In the genomic region with DNA sequence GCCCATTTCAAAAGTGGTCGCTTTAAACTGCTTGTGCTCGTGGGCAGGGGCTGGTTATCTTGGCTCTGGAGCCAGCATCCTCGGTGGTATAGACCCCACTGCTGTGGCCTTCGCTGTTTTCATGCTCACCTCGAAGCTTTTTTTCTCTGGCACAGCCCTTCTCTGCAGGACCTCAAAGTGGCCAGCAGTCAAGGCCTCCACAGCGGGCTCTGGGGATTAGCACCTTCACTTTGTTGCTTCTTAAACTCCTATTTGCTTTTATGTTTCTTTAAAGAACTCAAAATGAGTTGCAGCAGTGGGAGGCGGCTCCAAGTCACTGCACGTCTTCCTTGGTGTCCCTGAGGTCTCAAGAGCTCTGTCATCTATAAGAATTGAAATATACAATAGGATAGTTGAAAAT, we compare ENCODE assay signal across 20 cellular contexts.
A peak's percentile ranks its signal among the peaks of the same experiment; 100 is the strongest.
DNase-seq lines count a peak whose midpoint lies in the region; ATAC-seq and TF ChIP-seq lines count a peak whose summit lies in the region.
"Had no signal": no experiment of that assay in that cellular context is flagged by ENCODE, and none has a peak within 500 bp of the region (broad histone marks: within the 10 kb centered on the region; RNA-seq: fewer than 3 reads in every experiment).

No MANE protein-coding gene starts in this region.

- H3K9me3 ChIP-seq in SK-N-SH (no peaks in the 10 kb centered on the region), endodermal cell (ENCODE audit: control insufficient read depth, low read length) (peaks cover 10% of the 10 kb centered on the region)

- H3K27me3 Mint-ChIP-seq in endodermal cell (ENCODE audit: insufficient read depth): no peaks in the 10 kb centered on the region
- H3K27me3 Mint-ChIP-seq in osteocyte (ENCODE audit: unreplicated experiment): no peaks in the 10 kb centered on the region
- H3K27me3 Mint-ChIP-seq in activated CD8-positive, alpha-beta T cell treated with anti-CD3 and anti-CD28 coated beads, Interleukin-2, amount 10 ng/mL, durations not matched to agents 7 days and 5 days (ENCODE audit: low read depth): peaks cover 2% of the 10 kb centered on the region

- ATAC-seq in SK-N-SH treated with all-trans-retinoic acid at 6 μM for 48 hours: no peak
- ATAC-seq in activated CD8-positive, alpha-beta T cell treated with anti-CD3 and anti-CD28 coated beads, Interleukin-2, amount 10 ng/mL, durations not matched to agents 7 days and 5 days: no peak
- ATAC-seq in HG03097 (IDR thresholded peaks at IDR 0.05; ENCODE audit: low FRiP score, unreplicated experiment): no peak

- TF ChIP-seq EP300 in SK-N-SH (IDR thresholded peaks at IDR 0.05; ENCODE audit: borderline replicate concordance in 1 of 2, low read depth in 1 of 2, low read length in 1 of 2): no peak

- H3K27me3 ChIP-seq in SK-N-SH (ENCODE audit: insufficient read depth) (no peaks in the 10 kb centered on the region), endodermal cell (ENCODE audit: control insufficient read depth, insufficient read depth, low read length, poor library complexity, severe bottlenecking) (no peaks in the 10 kb centered on the region)

- H3K9me3 Mint-ChIP-seq in endodermal cell (no peaks in the 10 kb centered on the region), osteocyte (ENCODE audit: unreplicated experiment) (no peaks in the 10 kb centered on the region)
- H3K9me3 Mint-ChIP-seq in activated CD8-positive, alpha-beta T cell treated with anti-CD3 and anti-CD28 coated beads, Interleukin-2, amount 10 ng/mL, durations not matched to agents 7 days and 5 days (ENCODE audit: insufficient read depth): no peaks in the 10 kb centered on the region
- H3K9me3 Mint-ChIP-seq: CD8-positive, alpha-beta memory T cell had no signal

- no peaks in the 10 kb centered on the region for H3K79me2 ChIP-seq in SK-N-SH (ENCODE audit: insufficient read depth)

- H3K27ac Mint-ChIP-seq in endodermal cell (no peak overlapping the region), osteocyte (ENCODE audit: unreplicated experiment) (no peak overlapping the region)
- no peak overlapping the region for H3K27ac Mint-ChIP-seq in activated CD8-positive, alpha-beta T cell treated with anti-CD3 and anti-CD28 coated beads, Interleukin-2, amount 10 ng/mL, durations not matched to agents 7 days and 5 days

- POLR2A ChIA-PET in SK-N-SH (lab: Yijun Ruan, JAX): no interaction called here
- POLR2A ChIA-PET in activated CD8-positive, alpha-beta T cell treated with anti-CD3 and anti-CD28 coated beads, Interleukin-2, amount 10 ng/mL, durations not matched to agents 7 days and 5 days (lab: Charles Lee): no interaction called here

- TF ChIP-seq CTCF in SK-N-SH (IDR thresholded peaks at IDR 0.05) (no peak), endodermal cell (conservative IDR thresholded peaks at IDR 0.05) (no peak), osteocyte (IDR thresholded peaks at IDR 0.05) (no peak)

- CTCF ChIA-PET in SK-N-SH (lab: Yijun Ruan, JAX): no interaction called here
- CTCF ChIA-PET in activated CD8-positive, alpha-beta T cell treated with anti-CD3 and anti-CD28 coated beads, Interleukin-2, amount 10 ng/mL, durations not matched to agents 7 days and 5 days (lab: Charles Lee): no interaction called here

- DNase-seq in SK-N-SH (peak; percentile 4), endodermal cell (peak; percentile 60), osteocyte (ENCODE audit: extremely low spot score, unreplicated experiment) (peak; percentile 53), ureter (ENCODE audit: low spot score) (peak; percentile 14)
- no peak for DNase-seq in activated T-cell treated with anti-CD3 and anti-CD28 coated beads, Interleukin-2, amount 50 U/mL, for 1 hour
- DNase-seq in activated CD8-positive, alpha-beta T cell treated with anti-CD3 and anti-CD28 coated beads, Interleukin-2, amount 10 ng/mL, durations not matched to agents 7 days and 5 days: no peak
- DNase-seq: AML-193; C1 segment of cervical spinal cord; CD8-positive, alpha-beta memory T cell; DMS79; IMR-90; NCI-H1694; NCI-H2081; NCI-H2171; NCI-H345; NCI-H526; Right ventricle myocardium superior had no signal

- no peak overlapping the region for H3K4me3 ChIP-seq in SK-N-SH (ENCODE audit: low read depth in 2 of 2, low read length in 1 of 2)
- no peak overlapping the region for H3K4me3 ChIP-seq in endodermal cell (ENCODE audit: low read length)

- H3K27ac ChIP-seq in SK-N-SH (ENCODE audit: low read depth in 2 of 2, low read length in 1 of 2) (no peak overlapping the region), endodermal cell (ENCODE audit: low read depth, low read length) (no peak overlapping the region)
- H3K27ac ChIP-seq: 22Rv1 had no signal

- H3K4me3 Mint-ChIP-seq in endodermal cell (no peak overlapping the region), osteocyte (ENCODE audit: unreplicated experiment) (no peak overlapping the region)
- H3K4me3 Mint-ChIP-seq in activated CD8-positive, alpha-beta T cell treated with anti-CD3 and anti-CD28 coated beads, Interleukin-2, amount 10 ng/mL, durations not matched to agents 7 days and 5 days: no peak overlapping the region
- H3K4me3 Mint-ChIP-seq: CD8-positive, alpha-beta memory T cell had no signal

- no peak for TF ChIP-seq RAD21 in SK-N-SH (IDR thresholded peaks at IDR 0.05; ENCODE audit: low read length)

- no peak overlapping the region for H2AFZ ChIP-seq in SK-N-SH (ENCODE audit: low read depth)

- H3K36me3 ChIP-seq in SK-N-SH (replicated peaks in 1 of 2; ENCODE audit: control insufficient read depth in 1 of 2, insufficient read depth in 2 of 2, low read length in 1 of 2) (no peaks in the 10 kb centered on the region), endodermal cell (ENCODE audit: control insufficient read depth, insufficient read depth, low read length) (no peaks in the 10 kb centered on the region)

- H3K9me2 ChIP-seq in SK-N-SH: no peaks in the 10 kb centered on the region

- H3K9ac ChIP-seq in SK-N-SH: no peak overlapping the region
- H3K9ac ChIP-seq in endodermal cell (ENCODE audit: extremely low read depth, low read length, poor library complexity, severe bottlenecking): no peak overlapping the region

- H3K36me3 Mint-ChIP-seq in endodermal cell (ENCODE audit: low read depth) (peaks cover 27% of the 10 kb centered on the region), osteocyte (ENCODE audit: unreplicated experiment) (no peaks in the 10 kb centered on the region)
- no peaks in the 10 kb centered on the region for H3K36me3 Mint-ChIP-seq in activated CD8-positive, alpha-beta T cell treated with anti-CD3 and anti-CD28 coated beads, Interleukin-2, amount 10 ng/mL, durations not matched to agents 7 days and 5 days (ENCODE audit: low read depth)
- H3K36me3 Mint-ChIP-seq: CD8-positive, alpha-beta memory T cell had no signal

- H3K4me2 ChIP-seq in SK-N-SH: no peak overlapping the region

- H3K4me1 ChIP-seq in SK-N-SH (ENCODE audit: control insufficient read depth in 1 of 2, insufficient read depth in 2 of 2, low read depth in 1 of 2, low read length in 1 of 2): peaks cover 0 to 6% of the 10 kb centered on the region in 2 experiments; a peak in 1 of 4 replicates
- H3K4me1 ChIP-seq in endodermal cell (ENCODE audit: control insufficient read depth, insufficient read depth, low read length): no peaks in the 10 kb centered on the region

- H3F3A ChIP-seq in SK-N-SH (replicated peaks; ENCODE audit: insufficient read depth): no peaks in the 10 kb centered on the region

- 18% methylated on average over 8 of the region's 8 CpGs for WGBS in SK-N-SH (ENCODE audit: low lambda C conversion rate)
- WGBS in endodermal cell (ENCODE audit: insufficient coverage in 1 of 2, insufficient read length in 1 of 2), 2 experiments: 72 to 79% methylated on average over 6 to 8 of the region's 8 CpGs

- H3K4me1 Mint-ChIP-seq in endodermal cell (peaks cover 27% of the 10 kb centered on the region), osteocyte (ENCODE audit: unreplicated experiment) (no peaks in the 10 kb centered on the region)
- H3K4me1 Mint-ChIP-seq in activated CD8-positive, alpha-beta T cell treated with anti-CD3 and anti-CD28 coated beads, Interleukin-2, amount 10 ng/mL, durations not matched to agents 7 days and 5 days (ENCODE audit: low read depth): no peaks in the 10 kb centered on the region
- H3K4me1 Mint-ChIP-seq: CD8-positive, alpha-beta memory T cell had no signal

- no peaks in the 10 kb centered on the region for H4K20me1 ChIP-seq in SK-N-SH (ENCODE audit: insufficient read depth)

TF ChIP-seq in SK-N-SH, 30 proteins besides CTCF, POLR2A, EP300 and RAD21:
- TF ChIP-seq SMC3 (IDR thresholded peaks at IDR 0.05; ENCODE audit: low read depth, low read length): no peak
- no peak for TF ChIP-seq TCF12 (IDR thresholded peaks at IDR 0.05)

TF ChIP-seq in SK-N-SH treated with all-trans-retinoic acid at 6 μM for 48 hours, 23 proteins besides CTCF, POLR2A, EP300 and RAD21 (continues in another document):
- TF ChIP-seq ZC3H10 (CRISPR knock-in tag; IDR thresholded peaks at IDR 0.05) (no peak), RARB (CRISPR knock-in tag; IDR thresholded peaks at IDR 0.05) (no peak), ZFP3 (CRISPR knock-in tag; IDR thresholded peaks at IDR 0.05) (no peak), CSDC2 (CRISPR knock-in tag; IDR thresholded peaks at IDR 0.05) (no peak)
- TF ChIP-seq, protein P1, sequence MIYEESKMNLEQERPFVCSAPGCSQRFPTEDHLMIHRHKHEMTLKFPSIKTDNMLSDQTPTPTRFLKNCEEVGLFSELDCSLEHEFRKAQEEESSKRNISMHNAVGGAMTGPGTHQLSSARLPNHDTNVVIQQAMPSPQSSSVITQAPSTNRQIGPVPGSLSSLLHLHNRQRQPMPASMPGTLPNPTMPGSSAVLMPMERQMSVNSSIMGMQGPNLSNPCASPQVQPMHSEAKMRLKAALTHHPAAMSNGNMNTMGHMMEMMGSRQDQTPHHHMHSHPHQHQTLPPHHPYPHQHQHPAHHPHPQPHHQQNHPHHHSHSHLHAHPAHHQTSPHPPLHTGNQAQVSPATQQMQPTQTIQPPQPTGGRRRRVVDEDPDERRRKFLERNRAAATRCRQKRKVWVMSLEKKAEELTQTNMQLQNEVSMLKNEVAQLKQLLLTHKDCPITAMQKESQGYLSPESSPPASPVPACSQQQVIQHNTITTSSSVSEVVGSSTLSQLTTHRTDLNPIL (CRISPR knock-in tag; IDR thresholded peaks at IDR 0.05; ENCODE audit: low read depth): no peak

Comparison
In these comparisons a context has a peak if more than half of its experiments do, and no peak if none do; other contexts are left out.
1. DNase-seq: peak in SK-N-SH (single experiment), endodermal cell (single experiment), osteocyte (single experiment) and ureter (single experiment); none in activated T-cell treated with anti-CD3 and anti-CD28 coated beads, Interleukin-2, amount 50 U/mL, for 1 hour (single experiment) and activated CD8-positive, alpha-beta T cell treated with anti-CD3 and anti-CD28 coated beads, Interleukin-2, amount 10 ng/mL, durations not matched to agents 7 days and 5 days (single experiment).